24 cellular contexts compared by ENCODE assay signal in genomic region chr1:116367256-116367949, GRCh38. TPM values are rescaled to one million over a fixed set of nuclear protein-coding genes. Genes with fewer than 3 reads are reported as not detected.
DNase-seq lines count a peak whose midpoint lies in the region; ATAC-seq, FAIRE-seq and TF ChIP-seq lines count a peak whose summit lies in the region.
"Had no signal": no experiment of that assay in that cellular context is flagged by ENCODE, and none has a peak within 500 bp of the region (broad histone marks: within the 10 kb centered on the region; RNA-seq: fewer than 3 reads in every experiment).

No MANE protein-coding gene starts in this region.

- no peak overlapping the region for H3K4me3 Mint-ChIP-seq in T-helper 17 cell

- TF ChIP-seq POLR2A in HepG2 (IDR thresholded peaks at IDR 0.05; ENCODE audit: insufficient read depth in 1 of 2, low read depth in 2 of 2, low read length in 2 of 2): no peak
- TF ChIP-seq POLR2A in right lobe of liver (IDR thresholded peaks at IDR 0.05): no peak

- H3K36me3 ChIP-seq in HepG2 (replicated peaks in 1 of 2; ENCODE audit: control insufficient read depth in 1 of 2, insufficient read depth in 2 of 2, low read length in 2 of 2) (no peaks in the 10 kb centered on the region), right lobe of liver (no peaks in the 10 kb centered on the region)
- H3K36me3 ChIP-seq: MG63 had no signal

- no peak overlapping the region for H3K27ac ChIP-seq in HepG2 (ENCODE audit: extremely low read length, insufficient read depth, low read length)
- no peak overlapping the region for H3K27ac ChIP-seq in right lobe of liver

- TF ChIP-seq CTCF in HepG2 (CRISPR knock-in tag; IDR thresholded peaks at IDR 0.05) (no peak), right lobe of liver (IDR thresholded peaks at IDR 0.05) (no peak)

- H3K27me3 ChIP-seq in HepG2 (ENCODE audit: control insufficient read depth in 1 of 2, insufficient read depth in 2 of 2, low read length in 2 of 2) (peaks cover 2 to 16% of the 10 kb centered on the region in 2 experiments; a peak in 2 of 5 replicates), right lobe of liver (no peaks in the 10 kb centered on the region)
- H3K27me3 ChIP-seq: MG63 had no signal

- CTCF ChIA-PET in HepG2 (lab: Yijun Ruan, JAX; ENCODE audit: low intra/inter-chr PET ratio, low total read pairs): no interaction called here

- H4K20me1 ChIP-seq in HepG2 (ENCODE audit: insufficient read depth, low read length): no peaks in the 10 kb centered on the region

- no peak for FAIRE-seq in HepG2 (lab: Jason Lieb, UNC)
- FAIRE-seq: GM12878, RCC 7860 had no signal

- H3K4me1 ChIP-seq in HepG2 (ENCODE audit: insufficient read depth, low read length): peaks cover 28% of the 10 kb centered on the region
- H3K4me1 ChIP-seq in right lobe of liver: peaks cover 0 to 2% (median 0%) of the 10 kb centered on the region in 4 donors

- peak overlapping the region; percentile 19 for H3K27ac Mint-ChIP-seq in T-helper 17 cell

- H3K27me3 Mint-ChIP-seq in T-helper 17 cell: no peaks in the 10 kb centered on the region

- no TSS peak for BruUV-seq in HepG2 (replicated peaks; lab: Mats Ljungman, UMichigan)

- 14% methylated on average over 3 of the region's 3 CpGs for WGBS in HepG2 (ENCODE audit: low lambda C conversion rate)
- WGBS in right lobe of liver (ENCODE audit: insufficient coverage, low coverage, low lambda C conversion rate, missing lambda C conversion rate): 84% methylated on average over 3 of the region's 3 CpGs

- H3K36me3 Mint-ChIP-seq in T-helper 17 cell (ENCODE audit: low read depth): no peaks in the 10 kb centered on the region
- H3K36me3 Mint-ChIP-seq: CD4-positive, alpha-beta memory T cell had no signal

- TF ChIP-seq EP300 in HepG2 (IDR thresholded peaks at IDR 0.05; ENCODE audit: low read depth in 2 of 2, low read length in 2 of 2): no peak
- no peak for TF ChIP-seq EP300 in HepG2 (CRISPR knock-in tag; IDR thresholded peaks at IDR 0.05; ENCODE audit: borderline replicate concordance)

- H3K79me2 ChIP-seq in HepG2 (ENCODE audit: insufficient read depth, low read length): no peaks in the 10 kb centered on the region

- peak overlapping the region; percentile 54 for H3K4me2 ChIP-seq in HepG2 (ENCODE audit: low read depth, low read length)

- no peak for ATAC-seq in HepG2
- ATAC-seq in right lobe of liver: no peak
- ATAC-seq in T-helper 17 cell: no peak
- peak; percentile 61 for ATAC-seq in left colon
- no peak for ATAC-seq in GM21619 (IDR thresholded peaks at IDR 0.05; ENCODE audit: unreplicated experiment)
- ATAC-seq: GM12878 had no signal

- H3K9ac ChIP-seq in HepG2 (ENCODE audit: insufficient read depth, low read depth, low read length): no peak overlapping the region

- TF ChIP-seq RAD21 in HepG2 (CRISPR knock-in tag; IDR thresholded peaks at IDR 0.05): no peak

- H3K4me3 ChIP-seq in HepG2 (replicated peaks in 1 of 3; ENCODE audit: insufficient read depth in 1 of 3, low read depth in 2 of 3, low read length in 3 of 3) (no peak overlapping the region), right lobe of liver (no peak overlapping the region)
- H3K4me3 ChIP-seq: GM12878, MG63, SK-N-MC had no signal

- POLR2A ChIA-PET in HepG2 (lab: Yijun Ruan, JAX): interaction anchor here (1.1 kb wide), 1 partner anchor 108 kb away, joined by 3 read pairs; no protein-coding TSS in a partner anchor

- intact Hi-C loops in HepG2 (cut with micrococcal nuclease; ENCODE audit: unreplicated experiment): no loop called here
- intact Hi-C loops in right lobe of liver (cut with DNase I): loop anchor here (5.0 to 10.0 kb wide), 2 partner anchors 115 to 117 kb away; no protein-coding TSS in a partner anchor
- intact Hi-C loops in left colon (cut with DNase I, micrococcal nuclease): no loop called here

- peaks cover 25% of the 10 kb centered on the region for H3K4me1 Mint-ChIP-seq in T-helper 17 cell

- H3K9me3 ChIP-seq in HepG2 (ENCODE audit: low read length): no peaks in the 10 kb centered on the region
- no peaks in the 10 kb centered on the region for H3K9me3 ChIP-seq in right lobe of liver
- H3K9me3 ChIP-seq in T-helper 17 cell (ENCODE audit: control insufficient read depth, low read length, poor library complexity, severe bottlenecking): no peaks in the 10 kb centered on the region
- H3K9me3 ChIP-seq: Caco-2, MG63 had no signal

- peak overlapping the region; percentile 43 for H2AFZ ChIP-seq in HepG2 (ENCODE audit: low read length)

- in situ Hi-C loops in HepG2 (cut with HindIII; ENCODE audit: extremely low pct_ligation_motif_present, low pct_unique_long_range_greater_than_20kb): no loop called here

- DNase-seq in HepG2 (ENCODE audit: low spot score) (no peak), right lobe of liver (no peak), T-helper 17 cell (no peak), left colon (no peak), NCI-H2196 (lab: John Stamatoyannopoulos, UW; ENCODE audit: unreplicated experiment) (no peak), HCEC 1CT (no peak)
- DNase-seq: Caco-2; CD4-positive, alpha-beta memory T cell; DMS79; EL; GDM1; NCI-H1092; NCI-H1417 treated with DMSO at 0.1 percent for 48 hours; NCI-H1694 treated with DMSO at 0.1 percent for 48 hours; NCI-H2081 treated with DMSO at 0.1 percent for 48 hours; NCI-H2171; NCI-H524; NCI-H774; SIG-M5 had no signal

TF ChIP-seq in HepG2, 621 proteins besides CTCF, POLR2A, EP300 and RAD21:
- TF ChIP-seq CEBPB (IDR thresholded peaks at IDR 0.05; ENCODE audit: borderline replicate concordance, low read depth, low read length): no peak
- no peak for TF ChIP-seq GABPA (IDR thresholded peaks at IDR 0.05; ENCODE audit: low read depth, low read length)
- TF ChIP-seq GABPA (CRISPR knock-in tag; IDR thresholded peaks at IDR 0.05; ENCODE audit: low read depth): peak; percentile 30; the same call in 1 of the 2 replicates
- TF ChIP-seq PLRG1 (conservative IDR thresholded peaks at IDR 0.05): no peak
- peak; percentile 40 for TF ChIP-seq YY1 (IDR thresholded peaks at IDR 0.05; ENCODE audit: insufficient read depth, insufficient replicate concordance, low read depth, low read length)
- no peak for TF ChIP-seq ZNF547 (CRISPR knock-in tag; IDR thresholded peaks at IDR 0.05)
- peak; percentile 56 for TF ChIP-seq HNF4A (CRISPR knock-in tag; IDR thresholded peaks at IDR 0.05)
- TF ChIP-seq FOXO1 (CRISPR knock-in tag; IDR thresholded peaks at IDR 0.05): no peak
- TF ChIP-seq ELF3 (CRISPR knock-in tag; IDR thresholded peaks at IDR 0.05): 0 out of 2 replicates have a peak, but pooled peaks have one; percentile 16
- TF ChIP-seq, protein P1, sequence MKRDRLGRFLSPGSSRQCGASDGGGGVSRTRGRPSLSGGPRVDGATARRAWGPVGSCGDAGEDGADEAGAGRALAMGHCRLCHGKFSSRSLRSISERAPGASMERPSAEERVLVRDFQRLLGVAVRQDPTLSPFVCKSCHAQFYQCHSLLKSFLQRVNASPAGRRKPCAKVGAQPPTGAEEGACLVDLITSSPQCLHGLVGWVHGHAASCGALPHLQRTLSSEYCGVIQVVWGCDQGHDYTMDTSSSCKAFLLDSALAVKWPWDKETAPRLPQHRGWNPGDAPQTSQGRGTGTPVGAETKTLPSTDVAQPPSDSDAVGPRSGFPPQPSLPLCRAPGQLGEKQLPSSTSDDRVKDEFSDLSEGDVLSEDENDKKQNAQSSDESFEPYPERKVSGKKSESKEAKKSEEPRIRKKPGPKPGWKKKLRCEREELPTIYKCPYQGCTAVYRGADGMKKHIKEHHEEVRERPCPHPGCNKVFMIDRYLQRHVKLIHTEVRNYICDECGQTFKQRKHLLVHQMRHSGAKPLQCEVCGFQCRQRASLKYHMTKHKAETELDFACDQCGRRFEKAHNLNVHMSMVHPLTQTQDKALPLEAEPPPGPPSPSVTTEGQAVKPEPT (CRISPR knock-in tag; IDR thresholded peaks at IDR 0.05; ENCODE audit: low read depth): no peak
- no peak for TF ChIP-seq JUND (CRISPR knock-in tag; IDR thresholded peaks at IDR 0.05)

RNA-seq across cellular contexts. Expression of gene ATP1A1, which starts 5.6 kb away (rescaled TPM):
- total RNA-seq in HepG2 (2016; rRNA removed; fragmentation: Illumina TruSeq; extraction: Trizol): 210 and 280 TPM in 2 replicates
- 60.3 and 83.4 TPM in 2 replicates for total RNA-seq in HepG2 (2016; cell fraction: cytosol; rRNA removed; fragmentation: Illumina TruSeq; extraction: Trizol; ENCODE audit: low read depth)
- total RNA-seq in HepG2 (2016; cell fraction: insoluble cytoplasmic fraction; rRNA removed; fragmentation: Illumina TruSeq; extraction: Trizol): 183 and 291 TPM in 2 replicates
- 133 and 176 TPM in 2 replicates for total RNA-seq in HepG2 (2016; cell fraction: membrane; rRNA removed; fragmentation: Illumina TruSeq; extraction: Trizol)
- 383 and 432 TPM in 2 replicates for total RNA-seq in HepG2 (2016; cell fraction: nucleus; rRNA removed; fragmentation: Illumina TruSeq; extraction: Trizol)
- 627 and 705 TPM in 2 replicates for polyA plus RNA-seq in HepG2 (2011; rRNA removed)
- polyA plus RNA-seq in HepG2 (2011; cell fraction: cytosol; rRNA removed): 735 and 774 TPM in 2 replicates
- polyA plus RNA-seq in HepG2 (2011; cell fraction: nucleus; rRNA removed): 313 and 327 TPM in 2 replicates
- polyA plus RNA-seq in HepG2 (2012): 467 and 657 TPM in 2 replicates
- 69.6 and 84.9 TPM in 2 replicates for polyA plus RNA-seq in HepG2 (2016; cell fraction: cytosol; fragmentation: Illumina TruSeq; extraction: Trizol; ENCODE audit: low read depth)
- 219 and 228 TPM in 2 replicates for polyA plus RNA-seq in HepG2 (2016; cell fraction: insoluble cytoplasmic fraction; fragmentation: Illumina TruSeq; extraction: Trizol; ENCODE audit: low read depth)
- 106 and 149 TPM in 2 replicates for polyA plus RNA-seq in HepG2 (2016; cell fraction: membrane; fragmentation: Illumina TruSeq; extraction: Trizol; ENCODE audit: low read depth)
- polyA plus RNA-seq in HepG2 (2016; cell fraction: nucleus; fragmentation: Illumina TruSeq; extraction: Trizol; ENCODE audit: insufficient read depth, low read depth): 515 and 526 TPM in 2 replicates
- polyA minus RNA-seq in HepG2 (2011; rRNA and poly(A)+ RNA removed; ENCODE audit: low replicate concordance): 367 and 928 TPM in 2 replicates
- 438 and 487 TPM in 2 replicates for polyA minus RNA-seq in HepG2 (2011; cell fraction: cytosol; rRNA and poly(A)+ RNA removed)
- 356 and 442 TPM in 2 replicates for polyA minus RNA-seq in HepG2 (2011; cell fraction: nucleus; rRNA and poly(A)+ RNA removed)
- total RNA-seq in right lobe of liver: 100 to 1,000 TPM in 5 of 6 experiments, 10 to 100 TPM in 1; 83.6 to 153 (median 121) TPM
- total RNA-seq in T-helper 17 cell: 100 to 1,000 TPM; 259 to 313 TPM
- total RNA-seq in left colon: 1,000 to 10,000 TPM; 1,822 to 3,252 TPM

Comparison
In these comparisons a context has a peak if more than half of its experiments do, and no peak if none do; other contexts are left out.
1. intact Hi-C loops: an anchor here in right lobe of liver (5.0 to 10.0 kb wide); none called in HepG2 and left colon.